1 cellular context compared by ENCODE assay signal in genomic region chr12:123407269-123407668, GRCh38.
TF ChIP-seq lines count a peak whose summit lies in the region.

No MANE protein-coding gene starts in this region.

TF ChIP-seq in HepG2, 621 proteins besides CTCF, POLR2A, EP300 and RAD21:
- peak; percentile 52; the same call in 1 of the 2 replicates for TF ChIP-seq ZNF770 (CRISPR knock-in tag; IDR thresholded peaks at IDR 0.05)
TF ChIP-seq in HepG2: peak in this region for 1; not testable (repeated sequence) for 620.
